ENCODE assay signal across 19 cellular contexts in genomic region chr1:226060427-226060826, GRCh38. TPM values are rescaled to one million over a fixed set of nuclear protein-coding genes. Genes with fewer than 3 reads are reported as not detected.
DNase-seq lines count a peak whose midpoint lies in the region; TF ChIP-seq lines count a peak whose summit lies in the region.
"Had no signal": no experiment of that assay in that cellular context is flagged by ENCODE, and none has a peak within 500 bp of the region (broad histone marks: within the 10 kb centered on the region; RNA-seq: fewer than 3 reads in every experiment).

No MANE protein-coding gene starts in this region.

- no peak overlapping the region for H3K27ac Mint-ChIP-seq in activated T-cell treated with anti-CD3 and anti-CD28 coated beads, Interleukin-2, amount 50 U/mL, for 24 hours

- no peaks in the 10 kb centered on the region for H3K27me3 ChIP-seq in muscle layer of colon (ENCODE audit: control insufficient read depth in 1 of 2, insufficient read depth in 2 of 2, low read length in 2 of 2)
- no peaks in the 10 kb centered on the region for H3K27me3 ChIP-seq in suprapubic skin
- H3K27me3 ChIP-seq: tibial artery had no signal

- TF ChIP-seq EP300 in suprapubic skin (IDR thresholded peaks at IDR 0.05): no peak

- no peaks in the 10 kb centered on the region for H3K27me3 Mint-ChIP-seq in activated T-cell treated with anti-CD3 and anti-CD28 coated beads, Interleukin-2, amount 50 U/mL, for 24 hours

- H3K9me3 ChIP-seq in muscle layer of colon (ENCODE audit: low read length) (no peaks in the 10 kb centered on the region), suprapubic skin (no peaks in the 10 kb centered on the region)
- H3K9me3 ChIP-seq: Caco-2, tibial artery had no signal

- DNase-seq in activated T-cell treated with anti-CD3 and anti-CD28 coated beads, Interleukin-2, amount 50 U/mL, for 24 hours: no peak
- no peak for DNase-seq in activated T-cell treated with anti-CD3 and anti-CD28 coated beads, Interleukin-2, amount 50 U/mL, for 48 hours
- DNase-seq in suprapubic skin (ENCODE audit: low spot score in 2 of 2) (no peak), superior temporal gyrus (ENCODE audit: extremely low spot score) (no peak), putamen (ENCODE audit: low spot score) (no peak), islet precursor cell (no peak)
- DNase-seq: activated CD4-positive, alpha-beta T cell treated with anti-CD3 and anti-CD28 coated beads for 4 hours; activated T-cell treated with anti-CD3 and anti-CD28 coated beads, Interleukin-2, amount 50 U/mL, for 4 hours; amniotic stem cell; Caco-2; GF-D8; hippocampal formation; Kasumi-1; NCI-H524 treated with DMSO at 0.1 percent for 48 hours; T-helper 2 cell; tibial artery had no signal

- peaks cover 29% of the 10 kb centered on the region for H3K36me3 Mint-ChIP-seq in activated T-cell treated with anti-CD3 and anti-CD28 coated beads, Interleukin-2, amount 50 U/mL, for 24 hours (ENCODE audit: low read depth)

- no peaks in the 10 kb centered on the region for H3K9me3 Mint-ChIP-seq in activated T-cell treated with anti-CD3 and anti-CD28 coated beads, Interleukin-2, amount 50 U/mL, for 24 hours
- H3K9me3 Mint-ChIP-seq: activated T-cell treated with anti-CD3 and anti-CD28 coated beads, Interleukin-2, amount 50 U/mL, for 4 hours had no signal

- H3K4me3 Mint-ChIP-seq in activated T-cell treated with anti-CD3 and anti-CD28 coated beads, Interleukin-2, amount 50 U/mL, for 24 hours: peak overlapping the region; percentile 85

- peaks cover 25% of the 10 kb centered on the region for H3K4me1 Mint-ChIP-seq in activated T-cell treated with anti-CD3 and anti-CD28 coated beads, Interleukin-2, amount 50 U/mL, for 24 hours (ENCODE audit: low read depth)

- H3K9ac ChIP-seq in muscle layer of colon (ENCODE audit: low read length): no peak overlapping the region

- H3K4me3 ChIP-seq in muscle layer of colon (ENCODE audit: low read depth in 1 of 2, low read length in 2 of 2) (no peak overlapping the region), suprapubic skin (no peak overlapping the region)

- TF ChIP-seq POLR2A in suprapubic skin (IDR thresholded peaks at IDR 0.05): no peak

- 92% methylated on average over 1 of the region's 1 CpG for WGBS in suprapubic skin

- H3K4me1 ChIP-seq in muscle layer of colon (ENCODE audit: insufficient read depth, low read length): peaks cover 18% of the 10 kb centered on the region
- peaks cover 24% of the 10 kb centered on the region for H3K4me1 ChIP-seq in suprapubic skin

- H3K36me3 ChIP-seq in muscle layer of colon (ENCODE audit: insufficient read depth, low read length) (peaks cover 12% of the 10 kb centered on the region), suprapubic skin (peaks cover 16% of the 10 kb centered on the region)
- H3K36me3 ChIP-seq: tibial artery had no signal

- no peak for TF ChIP-seq CTCF in VCaP (conservative IDR thresholded peaks at IDR 0.05)
- no peak for TF ChIP-seq CTCF in suprapubic skin (IDR thresholded peaks at IDR 0.05)

- H3K27ac ChIP-seq in VCaP: peak overlapping the region; percentile 98
- H3K27ac ChIP-seq in muscle layer of colon (ENCODE audit: low read depth, low read length): peak overlapping the region; percentile 64
- H3K27ac ChIP-seq in suprapubic skin: peak overlapping the region; percentile 99
- H3K27ac ChIP-seq: RWPE1 had no signal

RNA-seq across cellular contexts. Expression of gene H3-3A, which starts 2.1 kb away (rescaled TPM):
- total RNA-seq in suprapubic skin: 100 to 1,000 TPM; 224 to 510 (median 444) TPM
